Comparison of ENCODE assay signal across 20 cellular contexts in genomic region chr17:12134587-12134986, GRCh38.
DNase-seq lines count a peak whose midpoint lies in the region; ATAC-seq, FAIRE-seq and TF ChIP-seq lines count a peak whose summit lies in the region.
"Had no signal": no experiment of that assay in that cellular context is flagged by ENCODE, and none has a peak within 500 bp of the region (broad histone marks: within the 10 kb centered on the region; RNA-seq: fewer than 3 reads in every experiment).

No MANE protein-coding gene starts in this region.

- intact Hi-C loops in IMR-90 (cut with micrococcal nuclease) (no loop called here), K562 (cut with micrococcal nuclease) (no loop called here)

- H3K79me1 ChIP-seq in IMR-90 (ENCODE audit: low read depth in 1 of 2, low read length in 2 of 2) = peaks cover 4 to 6% of the 10 kb centered on the region in 2 experiments; a peak in 2 of 4 replicates

- H2BK5ac ChIP-seq in IMR-90 (ENCODE audit: low read depth, low read length, poor library complexity, severe bottlenecking) = no peak overlapping the region

- ATAC-seq in A549 (no peak), IMR-90 (ENCODE audit: low read depth) (no peak), K562 (no peak), GM21528 (IDR thresholded peaks at IDR 0.05; ENCODE audit: low FRiP score, unreplicated experiment) (no peak)
- ATAC-seq: CD8-positive, alpha-beta T cell had no signal

- H2BK15ac ChIP-seq in IMR-90 (ENCODE audit: low read depth, low read length) = no peak overlapping the region

- no peaks in the 10 kb centered on the region for H3K9me1 ChIP-seq in IMR-90 (ENCODE audit: insufficient read depth, low read length)
- no peaks in the 10 kb centered on the region for H3K9me1 ChIP-seq in K562 (ENCODE audit: control insufficient read depth, insufficient read depth, low read length)

- H2BK120ac ChIP-seq in IMR-90 (ENCODE audit: low read depth, low read length) = no peak overlapping the region

- TF ChIP-seq POLR2A in A549 (IDR thresholded peaks at IDR 0.05; ENCODE audit: low read length) = no peak
- no peak for TF ChIP-seq POLR2A in IMR-90 (IDR thresholded peaks at IDR 0.05; ENCODE audit: low read depth, low read length)
- no peak for TF ChIP-seq POLR2A in K562 (conservative IDR thresholded peaks at IDR 0.05)

- in situ Hi-C loops in IMR-90 (cut with MboI; ENCODE audit: low sequenced_read_pairs) = no loop called here
- in situ Hi-C loops in K562 (cut with MboI) = no loop called here

- H4K8ac ChIP-seq in IMR-90 (ENCODE audit: low read depth in 2 of 2, low read length in 2 of 2) = no peak overlapping the region

- H3K4me2 ChIP-seq in A549 (no peak overlapping the region), IMR-90 (ENCODE audit: low read depth, low read length) (no peak overlapping the region), K562 (ENCODE audit: insufficient read depth, low read length) (no peak overlapping the region)
- H3K4me2 ChIP-seq: BLaER1 treated with 17β-estradiol and CSF1 and Interleukin-3, amounts not matched to agents 10 nM and 100 nM had no signal

- H3K27me3 ChIP-seq in IMR-90 (ENCODE audit: control insufficient read depth, insufficient read depth, low read length) = no peaks in the 10 kb centered on the region
- H3K27me3 ChIP-seq in K562 (ENCODE audit: control insufficient read depth in 2 of 2, insufficient read depth in 2 of 2, low read length in 2 of 2) = no peaks in the 10 kb centered on the region
- H3K27me3 ChIP-seq: BLaER1 treated with 17β-estradiol and CSF1 and Interleukin-3, amounts not matched to agents 10 nM and 100 nM had no signal

- H4K20me1 ChIP-seq in IMR-90 (ENCODE audit: insufficient read depth, low read length) (no peaks in the 10 kb centered on the region), K562 (replicated peaks; ENCODE audit: control insufficient read depth, insufficient read depth, low read length) (no peaks in the 10 kb centered on the region)
- H4K20me1 ChIP-seq: BLaER1 treated with 17β-estradiol and CSF1 and Interleukin-3, amounts not matched to agents 10 nM and 100 nM had no signal

- H3K4me3 ChIP-seq in A549 = no peak overlapping the region
- H3K4me3 ChIP-seq in IMR-90 (ENCODE audit: insufficient read depth, low read depth, low read length) = no peak overlapping the region
- no peak overlapping the region for H3K4me3 ChIP-seq in K562
- H3K4me3 ChIP-seq: BLaER1 treated with 17β-estradiol and CSF1 and Interleukin-3, amounts not matched to agents 10 nM and 100 nM had no signal

- no peak for FAIRE-seq in A549 (lab: Jason Lieb, UNC)
- FAIRE-seq in K562 (lab: Jason Lieb, UNC) = no peak
- FAIRE-seq: A204.1, D721Med, G401.6, GM12891 had no signal

- TF ChIP-seq EP300 in A549 (IDR thresholded peaks at IDR 0.05) (no peak), K562 (IDR thresholded peaks at IDR 0.05; ENCODE audit: low read length) (no peak)

- no peak overlapping the region for H3K56ac ChIP-seq in IMR-90 (ENCODE audit: extremely low read depth, insufficient read depth, low read length)

- H4K5ac ChIP-seq in IMR-90 (ENCODE audit: low read depth, low read length) = no peak overlapping the region

- H3K27ac ChIP-seq in A549 (no peak overlapping the region), IMR-90 (ENCODE audit: insufficient read depth, low read length) (no peak overlapping the region), K562 (ENCODE audit: extremely low read depth, low read depth, low read length) (no peak overlapping the region)
- H3K27ac ChIP-seq: BLaER1 treated with 17β-estradiol and CSF1 and Interleukin-3, amounts not matched to agents 10 nM and 100 nM; C4-2B had no signal

- POLR2A ChIA-PET in A549 (lab: Yijun Ruan, JAX) = no interaction called here
- POLR2A ChIA-PET in IMR-90 (lab: Charles Lee; ENCODE audit: unreplicated experiment) = interaction anchor here (0.6 kb wide), 1 partner anchor 9 kb away, joined by 3 read pairs; no protein-coding TSS in a partner anchor
- POLR2A ChIA-PET in K562 (lab: Yijun Ruan, JAX) = no interaction called here

- no TSS peak for BruUV-seq in IMR-90 (replicated peaks; lab: Mats Ljungman, UMichigan)
- BruUV-seq in K562 (replicated peaks; lab: Mats Ljungman, UMichigan) = no TSS peak

- H3K4ac ChIP-seq in IMR-90 (ENCODE audit: low read depth, low read length) = no peak overlapping the region

- no peak for TF ChIP-seq RAD21 in A549 (conservative IDR thresholded peaks at IDR 0.05 in 1 of 2, IDR thresholded peaks at IDR 0.05 in 1 of 2)
- no peak for TF ChIP-seq RAD21 in IMR-90 (IDR thresholded peaks at IDR 0.05; ENCODE audit: low read length)
- no peak for TF ChIP-seq RAD21 in K562 (CRISPR knock-in tag; conservative IDR thresholded peaks at IDR 0.05 in 1 of 2, IDR thresholded peaks at IDR 0.05 in 1 of 2)

- no peak overlapping the region for H4K91ac ChIP-seq in IMR-90 (ENCODE audit: insufficient read depth, low read depth, low read length)

- no peak overlapping the region for H2AK9ac ChIP-seq in IMR-90 (replicated peaks; ENCODE audit: low read depth, low read length, poor library complexity)

- dilution Hi-C loops in IMR-90 (cut with HindIII; ENCODE audit: low sequenced_read_pairs, unreplicated experiment) = no loop called here

- H3K4me1 ChIP-seq in A549 = no peaks in the 10 kb centered on the region
- no peaks in the 10 kb centered on the region for H3K4me1 ChIP-seq in IMR-90 (ENCODE audit: control insufficient read depth, insufficient read depth, low read length)
- H3K4me1 ChIP-seq in K562 (replicated peaks in 1 of 2; ENCODE audit: control insufficient read depth in 2 of 2, insufficient read depth in 2 of 2, low read length in 2 of 2) = no peaks in the 10 kb centered on the region
- H3K4me1 ChIP-seq: BLaER1 treated with 17β-estradiol and CSF1 and Interleukin-3, amounts not matched to agents 10 nM and 100 nM; Caco-2 had no signal

- CTCF ChIA-PET in A549 (lab: Yijun Ruan, JAX) = interaction anchor here (0.6 kb wide), 1 partner anchor 1083 kb away, joined by 3 read pairs; no protein-coding TSS in a partner anchor
- CTCF ChIA-PET in IMR-90 (lab: Yijun Ruan, JAX) = interaction anchor here (0.5 kb wide), 1 partner anchor 1498 kb away, joined by 3 read pairs; no protein-coding TSS in a partner anchor
- CTCF ChIA-PET in K562 (lab: Yijun Ruan, JAX; ENCODE audit: low intra/inter-chr PET ratio) = no interaction called here

- H3K9me3 ChIP-seq in A549 (peaks cover 24% of the 10 kb centered on the region; the same call in 2 of the 3 replicates), IMR-90 (ENCODE audit: control insufficient read depth, insufficient read depth, low read length) (peaks cover 2% of the 10 kb centered on the region; the same call in 1 of the 2 replicates), K562 (replicated peaks; ENCODE audit: control insufficient read depth, insufficient read depth, low read depth, low read length) (no peaks in the 10 kb centered on the region)
- H3K9me3 ChIP-seq: Caco-2 had no signal

- H3K36me3 ChIP-seq in IMR-90 (ENCODE audit: control insufficient read depth, insufficient read depth, low read length) (peaks cover 14% of the 10 kb centered on the region), K562 (ENCODE audit: control insufficient read depth, insufficient read depth, low read length) (peaks cover 6% of the 10 kb centered on the region; the same call in 1 of the 3 replicates)

- H3K9ac ChIP-seq in IMR-90 (ENCODE audit: low read depth, low read length) = no peak overlapping the region
- no peak overlapping the region for H3K9ac ChIP-seq in K562 (ENCODE audit: insufficient read depth in 1 of 2, low read depth in 2 of 2, low read length in 2 of 2)
- H3K9ac ChIP-seq: BLaER1 treated with 17β-estradiol and CSF1 and Interleukin-3, amounts not matched to agents 10 nM and 100 nM had no signal

- no peak overlapping the region for H2BK20ac ChIP-seq in IMR-90 (ENCODE audit: low read depth, low read length)

- H3K23ac ChIP-seq in IMR-90 (ENCODE audit: low read depth, low read length) = no peak overlapping the region

- H3K79me2 ChIP-seq in K562 (ENCODE audit: control insufficient read depth, insufficient read depth, low read length) = no peaks in the 10 kb centered on the region

- TF ChIP-seq CTCF in A549 (IDR thresholded peaks at IDR 0.05) (no peak), IMR-90 (conservative IDR thresholded peaks at IDR 0.05; ENCODE audit: low read depth, low read length) (no peak), K562 (IDR thresholded peaks at IDR 0.05 in 2 of 3, conservative IDR thresholded peaks at IDR 0.05 in 1 of 3; ENCODE audit: insufficient read depth in 2 of 3, low read depth in 1 of 3, low read length in 3 of 3) (no peak), GM20000 (IDR thresholded peaks at IDR 0.05; ENCODE audit: extremely low read depth, missing control alignments) (no peak)

- H3K14ac ChIP-seq in IMR-90 (replicated peaks; ENCODE audit: low read depth, low read length) = no peak overlapping the region

- H2AK5ac ChIP-seq in IMR-90 (ENCODE audit: low read depth, low read length) = no peak overlapping the region

- no peak overlapping the region for H3K18ac ChIP-seq in IMR-90 (ENCODE audit: low read depth, low read length)

- DNase-seq in A549 (ENCODE audit: low read depth in 1 of 2, low spot score in 1 of 2) (no peak), IMR-90 (no peak), K562 (ENCODE audit: extremely low read depth in 1 of 4, low spot score in 3 of 4) (no peak), GM20000 (ENCODE audit: low spot score) (no peak)
- DNase-seq in activated naive CD4-positive, alpha-beta T cell treated with anti-CD3 and anti-CD28 coated beads, Interleukin-2, amount 50 U/mL, for 16 hours = no peak
- DNase-seq: 8988T; AML-193; Caco-2; Calu3; CD4-positive, alpha-beta T cell; CD8-positive, alpha-beta T cell; DMS79 treated with DMSO at 0.1 percent for 48 hours; GF-D8 had no signal

- H2AFZ ChIP-seq in IMR-90 (replicated peaks; ENCODE audit: low read length, poor library complexity) (no peak overlapping the region), K562 (ENCODE audit: low read depth, low read length) (no peak overlapping the region)

TF ChIP-seq in A549, 52 proteins besides CTCF, POLR2A, EP300 and RAD21 (continues in another document):
- TF ChIP-seq MAFK (IDR thresholded peaks at IDR 0.05; ENCODE audit: partially characterized antibody) = peak; percentile 83

TF ChIP-seq in IMR-90, 13 proteins besides CTCF, POLR2A, EP300 and RAD21:
- no peak for TF ChIP-seq CHD1 (IDR thresholded peaks at IDR 0.05; ENCODE audit: low read depth, low read length)
- no peak for TF ChIP-seq CEBPB (IDR thresholded peaks at IDR 0.05; ENCODE audit: low read depth, low read length)
- peak; percentile 70 for TF ChIP-seq MAFK (IDR thresholded peaks at IDR 0.05; ENCODE audit: low read depth, low read length)

TF ChIP-seq in K562, 482 proteins besides CTCF, POLR2A, EP300 and RAD21:
- TF ChIP-seq C11orf30 (IDR thresholded peaks at IDR 0.05; ENCODE audit: low read depth) = peak; percentile 28; the same call in 1 of the 2 replicates
- peak; percentile 59 for TF ChIP-seq ZNF316 (IDR thresholded peaks at IDR 0.05)
- 0 out of 2 replicates have a peak, but pooled peaks have one; percentile 24 for TF ChIP-seq MAFF (IDR thresholded peaks at IDR 0.05; ENCODE audit: low read length)
- no peak for TF ChIP-seq POLR2AphosphoS2 (IDR thresholded peaks at IDR 0.05; ENCODE audit: low read length)

Comparison
In these comparisons a context has a peak if more than half of its experiments do, and no peak if none do; other contexts are left out.
1. Of the 35 proteins assayed by ChIP-seq in both K562 and A549: peak only in K562: none; only in A549: MAFK; in both: none; in neither: 34.